Comparison of ENCODE assay signal across 16 cellular contexts in genomic region chr20:32664352-32665159, GRCh38. TPM values are rescaled to one million over a fixed set of nuclear protein-coding genes. Genes with fewer than 3 reads are reported as not detected.
DNase-seq lines count a peak whose midpoint lies in the region; ATAC-seq, FAIRE-seq and TF ChIP-seq lines count a peak whose summit lies in the region.
"Had no signal": no experiment of that assay in that cellular context is flagged by ENCODE, and none has a peak within 500 bp of the region (broad histone marks: within the 10 kb centered on the region; RNA-seq: fewer than 3 reads in every experiment).

No MANE protein-coding gene starts in this region.

- H3K4me1 ChIP-seq in IMR-90 (ENCODE audit: control insufficient read depth, insufficient read depth, low read length) (no peaks in the 10 kb centered on the region), HepG2 (ENCODE audit: insufficient read depth, low read length) (peaks cover 51% of the 10 kb centered on the region)
- H3K4me1 ChIP-seq: vagina had no signal

- no peaks in the 10 kb centered on the region for H3K9me1 ChIP-seq in IMR-90 (ENCODE audit: insufficient read depth, low read length)

- intact Hi-C loops in IMR-90 (cut with micrococcal nuclease) = loop anchor here (5.0 kb wide), 1 partner anchor 747 kb away; no protein-coding TSS in a partner anchor
- intact Hi-C loops in HepG2 (cut with micrococcal nuclease; ENCODE audit: unreplicated experiment) = no loop called here

- BruUV-seq in IMR-90 (replicated peaks; lab: Mats Ljungman, UMichigan) = no TSS peak
- BruUV-seq in HepG2 (replicated peaks; lab: Mats Ljungman, UMichigan) = no TSS peak

- H4K20me1 ChIP-seq in IMR-90 (ENCODE audit: insufficient read depth, low read length) = no peaks in the 10 kb centered on the region
- H4K20me1 ChIP-seq in HepG2 (ENCODE audit: insufficient read depth, low read length) = no peaks in the 10 kb centered on the region

- TF ChIP-seq POLR2A in IMR-90 (IDR thresholded peaks at IDR 0.05; ENCODE audit: low read depth, low read length) = no peak
- TF ChIP-seq POLR2A in HepG2 (IDR thresholded peaks at IDR 0.05; ENCODE audit: insufficient read depth in 1 of 2, low read depth in 2 of 2, low read length in 2 of 2) = no peak

- no peak overlapping the region for H3K18ac ChIP-seq in IMR-90 (ENCODE audit: low read depth, low read length)

- no peak overlapping the region for H3K56ac ChIP-seq in IMR-90 (ENCODE audit: extremely low read depth, insufficient read depth, low read length)

- no peak overlapping the region for H2BK20ac ChIP-seq in IMR-90 (ENCODE audit: low read depth, low read length)

- dilution Hi-C loops in IMR-90 (cut with HindIII; ENCODE audit: low sequenced_read_pairs, unreplicated experiment) = no loop called here

- no peaks in the 10 kb centered on the region for H3K79me1 ChIP-seq in IMR-90 (ENCODE audit: low read depth in 1 of 2, low read length in 2 of 2)

- H3K36me3 ChIP-seq in IMR-90 (ENCODE audit: control insufficient read depth, insufficient read depth, low read length) (no peaks in the 10 kb centered on the region), HepG2 (replicated peaks in 1 of 2; ENCODE audit: control insufficient read depth in 1 of 2, insufficient read depth in 2 of 2, low read length in 2 of 2) (no peaks in the 10 kb centered on the region)
- H3K36me3 ChIP-seq: vagina had no signal

- no peak overlapping the region for H3K4me3 ChIP-seq in IMR-90 (ENCODE audit: insufficient read depth, low read depth, low read length)
- peak overlapping the region; percentile 23 to 59 (median 30); a peak in 5 of 6 replicates for H3K4me3 ChIP-seq in HepG2 (replicated peaks in 1 of 3; ENCODE audit: insufficient read depth in 1 of 3, low read depth in 2 of 3, low read length in 3 of 3)
- H3K4me3 ChIP-seq: vagina had no signal

- H2BK15ac ChIP-seq in IMR-90 (ENCODE audit: low read depth, low read length) = no peak overlapping the region

- CTCF ChIA-PET in IMR-90 (lab: Yijun Ruan, JAX) (interaction anchor here (1.2 kb wide), 1 partner anchor 12 kb away, joined by 4 read pairs; no protein-coding TSS in a partner anchor), HepG2 (lab: Yijun Ruan, JAX; ENCODE audit: low intra/inter-chr PET ratio, low total read pairs) (interaction anchor here (0.7 to 2.0 kb wide), 3 partner anchors 9 to 143 kb away, joined by 3 to 7 read pairs (median 5); partner anchors contain the start of gene C20orf203)

- peak overlapping the region; percentile 55 for H2AK9ac ChIP-seq in IMR-90 (replicated peaks; ENCODE audit: low read depth, low read length, poor library complexity)

- H3K9ac ChIP-seq in IMR-90 (ENCODE audit: low read depth, low read length) (no peak overlapping the region), HepG2 (ENCODE audit: insufficient read depth, low read depth, low read length) (peak overlapping the region; percentile 60; the same call in 1 of the 2 replicates)

- no peak overlapping the region for H2AFZ ChIP-seq in IMR-90 (replicated peaks; ENCODE audit: low read length, poor library complexity)
- H2AFZ ChIP-seq in HepG2 (ENCODE audit: low read length) = peak overlapping the region; percentile 87

- H3K14ac ChIP-seq in IMR-90 (replicated peaks; ENCODE audit: low read depth, low read length) = no peak overlapping the region

- no peak overlapping the region for H2BK5ac ChIP-seq in IMR-90 (ENCODE audit: low read depth, low read length, poor library complexity, severe bottlenecking)

- DNase-seq in IMR-90 (no peak), UCSD-AML1 (lab: John Stamatoyannopoulos, UW; ENCODE audit: unreplicated experiment) (peak; percentile 69), HepG2 (ENCODE audit: low spot score) (peak; percentile 54), NCI-H187 (lab: John Stamatoyannopoulos, UW) (no peak), NOMO-1 (lab: John Stamatoyannopoulos, UW; ENCODE audit: unreplicated experiment in 2 of 2) (no peak)
- DNase-seq in stimulated activated naive CD8-positive, alpha-beta T cell treated with anti-CD3 and anti-CD28 coated beads, Interleukin-15, Interleukin-2, amounts not matched to agents 100 U/mL and 50 U/mL, for 24 hours = no peak
- DNase-seq: activated CD4-positive, alpha-beta T cell treated with anti-CD3 and anti-CD28 coated beads, Interleukin-2, amount 50 U/mL, for 4 hours; anterior cingulate cortex; CD4-positive, alpha-beta memory T cell; NCI-H1930 had no signal

- TF ChIP-seq CTCF in IMR-90 (conservative IDR thresholded peaks at IDR 0.05; ENCODE audit: low read depth, low read length) = no peak
- no peak for TF ChIP-seq CTCF in HepG2 (CRISPR knock-in tag; IDR thresholded peaks at IDR 0.05)

- no peak overlapping the region for H3K23ac ChIP-seq in IMR-90 (ENCODE audit: low read depth, low read length)

- no peak overlapping the region for H3K27ac ChIP-seq in IMR-90 (ENCODE audit: insufficient read depth, low read length)
- peak overlapping the region; percentile 7 for H3K27ac ChIP-seq in HepG2 (ENCODE audit: extremely low read length, insufficient read depth, low read length)
- H3K27ac ChIP-seq: vagina had no signal

- in situ Hi-C loops in IMR-90 (cut with MboI; ENCODE audit: low sequenced_read_pairs) = loop anchor here (5.0 to 25.0 kb wide), 2 partner anchors 118 to 827 kb away; partner anchors contain the start of gene FOXS1
- in situ Hi-C loops in HepG2 (cut with HindIII; ENCODE audit: extremely low pct_ligation_motif_present, low pct_unique_long_range_greater_than_20kb) = no loop called here

- TF ChIP-seq RAD21 in IMR-90 (IDR thresholded peaks at IDR 0.05; ENCODE audit: low read length) = no peak
- no peak for TF ChIP-seq RAD21 in HepG2 (CRISPR knock-in tag; IDR thresholded peaks at IDR 0.05)

- H4K5ac ChIP-seq in IMR-90 (ENCODE audit: low read depth, low read length) = no peak overlapping the region

- TF ChIP-seq EP300 in HepG2 (IDR thresholded peaks at IDR 0.05; ENCODE audit: low read depth in 2 of 2, low read length in 2 of 2) = no peak
- TF ChIP-seq EP300 in HepG2 (CRISPR knock-in tag; IDR thresholded peaks at IDR 0.05; ENCODE audit: borderline replicate concordance) = peak; percentile 4; the same call in 1 of the 2 replicates

- ATAC-seq in IMR-90 (ENCODE audit: low read depth) = peak; percentile 13; the same call in 1 of the 2 replicates
- peak; percentile 81 for ATAC-seq in HepG2
- peak; percentile 47 for ATAC-seq in stimulated activated naive CD8-positive, alpha-beta T cell treated with anti-CD3 and anti-CD28 coated beads, Interleukin-15, Interleukin-2, amounts not matched to agents 100 U/mL and 50 U/mL, for 24 hours
- ATAC-seq in HG02840 (IDR thresholded peaks at IDR 0.05; ENCODE audit: low FRiP score, unreplicated experiment) = no peak

- no peak overlapping the region for H3K4ac ChIP-seq in IMR-90 (ENCODE audit: low read depth, low read length)

- H4K8ac ChIP-seq in IMR-90 (ENCODE audit: low read depth in 2 of 2, low read length in 2 of 2) = no peak overlapping the region

- H2AK5ac ChIP-seq in IMR-90 (ENCODE audit: low read depth, low read length) = no peak overlapping the region

- H4K91ac ChIP-seq in IMR-90 (ENCODE audit: insufficient read depth, low read depth, low read length) = no peak overlapping the region

- FAIRE-seq in HepG2 (lab: Jason Lieb, UNC) = no peak
- FAIRE-seq: G401.6, GM18507 had no signal

- H3K9me3 ChIP-seq in IMR-90 (ENCODE audit: control insufficient read depth, insufficient read depth, low read length) (no peaks in the 10 kb centered on the region), HepG2 (ENCODE audit: low read length) (peaks cover 10% of the 10 kb centered on the region; the same call in 1 of the 2 replicates)
- H3K9me3 ChIP-seq: vagina had no signal

- WGBS in IMR-90 (ENCODE audit: extremely low coverage in 2 of 2, insufficient read length in 1 of 2), 2 experiments = 80% methylated on average over 3 of the region's 15 CpGs; no CpG with 5 or more reads in 1 of the 2 experiments
- WGBS in HepG2 (ENCODE audit: low lambda C conversion rate) = 29% methylated on average over 15 of the region's 15 CpGs

- H3K79me2 ChIP-seq in HepG2 (ENCODE audit: insufficient read depth, low read length) = no peaks in the 10 kb centered on the region

- no peak overlapping the region for H2BK120ac ChIP-seq in IMR-90 (ENCODE audit: low read depth, low read length)

- H3K4me2 ChIP-seq in IMR-90 (ENCODE audit: low read depth, low read length) (no peak overlapping the region), HepG2 (ENCODE audit: low read depth, low read length) (peak overlapping the region; percentile 80)

- H3K27me3 ChIP-seq in IMR-90 (ENCODE audit: control insufficient read depth, insufficient read depth, low read length) = no peaks in the 10 kb centered on the region; the same call in 1 of the 2 replicates
- 0 out of 5 replicates have a peak, but pooled peaks cover 0 to 3% of the 10 kb centered on the region in 2 experiments for H3K27me3 ChIP-seq in HepG2 (ENCODE audit: control insufficient read depth in 1 of 2, insufficient read depth in 2 of 2, low read length in 2 of 2)
- H3K27me3 ChIP-seq: vagina had no signal

- POLR2A ChIA-PET in IMR-90 (lab: Charles Lee; ENCODE audit: unreplicated experiment) (no interaction called here), HepG2 (lab: Yijun Ruan, JAX) (interaction anchor here (0.7 to 3.1 kb wide), 11 partner anchors 9 to 189 kb away, joined by 3 to 16 read pairs (median 6); partner anchors contain the start of gene C20orf203)

RNA-seq across cellular contexts. Expression of gene C20orf203, which starts 9.2 kb away (rescaled TPM):
- total RNA-seq in IMR-90 (2012; rRNA removed) (not detected in 2 replicates), HepG2 (2016; rRNA removed; fragmentation: Illumina TruSeq; extraction: Trizol) (0.02 TPM in 1 of 2 replicates, not detected in the other)
- polyA plus RNA-seq in IMR-90 (2012; rRNA removed) (0.10 TPM in 1 of 2 replicates, not detected in the other), HepG2 (2011; rRNA removed) (0.04 and 0.05 TPM in 2 replicates)
- not detected in 2 replicates for polyA plus RNA-seq in IMR-90 (2012; cell fraction: cytosol; rRNA removed)
- polyA plus RNA-seq in IMR-90 (2012; cell fraction: nucleus; rRNA removed; ENCODE audit: low replicate concordance) = 0.05 and 0.06 TPM in 2 replicates
- not detected in 2 replicates for total RNA-seq in HepG2 (2016; cell fraction: cytosol; rRNA removed; fragmentation: Illumina TruSeq; extraction: Trizol; ENCODE audit: low read depth)
- total RNA-seq in HepG2 (2016; cell fraction: insoluble cytoplasmic fraction; rRNA removed; fragmentation: Illumina TruSeq; extraction: Trizol) = 0.03 and 0.04 TPM in 2 replicates
- total RNA-seq in HepG2 (2016; cell fraction: membrane; rRNA removed; fragmentation: Illumina TruSeq; extraction: Trizol) = not detected in 2 replicates
- 0.12 TPM in 1 of 2 replicates, not detected in the other for total RNA-seq in HepG2 (2016; cell fraction: nucleus; rRNA removed; fragmentation: Illumina TruSeq; extraction: Trizol)
- polyA plus RNA-seq in HepG2 (2011; cell fraction: cytosol; rRNA removed) = 0.01 TPM in 1 of 2 replicates, not detected in the other
- 0.24 and 0.29 TPM in 2 replicates for polyA plus RNA-seq in HepG2 (2011; cell fraction: nucleus; rRNA removed)
- polyA plus RNA-seq in HepG2 (2012) = 0.03 and 0.08 TPM in 2 replicates
- polyA plus RNA-seq in HepG2 (2016; cell fraction: cytosol; fragmentation: Illumina TruSeq; extraction: Trizol; ENCODE audit: low read depth) = not detected in 2 replicates
- polyA plus RNA-seq in HepG2 (2016; cell fraction: insoluble cytoplasmic fraction; fragmentation: Illumina TruSeq; extraction: Trizol; ENCODE audit: low read depth) = not detected in 2 replicates
- polyA plus RNA-seq in HepG2 (2016; cell fraction: membrane; fragmentation: Illumina TruSeq; extraction: Trizol; ENCODE audit: low read depth) = 0.06 TPM in 1 of 2 replicates, not detected in the other
- polyA plus RNA-seq in HepG2 (2016; cell fraction: nucleus; fragmentation: Illumina TruSeq; extraction: Trizol; ENCODE audit: insufficient read depth, low read depth) = not detected in 2 replicates
- 0.18 TPM in 1 of 2 replicates, not detected in the other for polyA minus RNA-seq in HepG2 (2011; rRNA and poly(A)+ RNA removed; ENCODE audit: low replicate concordance)
- polyA minus RNA-seq in HepG2 (2011; cell fraction: cytosol; rRNA and poly(A)+ RNA removed) = not detected in 2 replicates
- polyA minus RNA-seq in HepG2 (2011; cell fraction: nucleus; rRNA and poly(A)+ RNA removed) = 0.12 and 0.13 TPM in 2 replicates
- total RNA-seq: mucosa of gallbladder, RPMI7951, vagina had no signal
- polyA plus RNA-seq: CD4-positive, alpha-beta memory T cell had no signal

Comparison
In these comparisons a context has a peak if more than half of its experiments do, and no peak if none do; other contexts are left out.
1. DNase-seq: peak in UCSD-AML1 (single experiment) and HepG2 (single experiment); none in IMR-90 (single experiment), stimulated activated naive CD8-positive, alpha-beta T cell treated with anti-CD3 and anti-CD28 coated beads, Interleukin-15, Interleukin-2, amounts not matched to agents 100 U/mL and 50 U/mL, for 24 hours (single experiment), NCI-H187 (0 of 2) and NOMO-1 (0 of 2).